ENCODE assay signal across 29 cellular contexts in the genomic region with DNA sequence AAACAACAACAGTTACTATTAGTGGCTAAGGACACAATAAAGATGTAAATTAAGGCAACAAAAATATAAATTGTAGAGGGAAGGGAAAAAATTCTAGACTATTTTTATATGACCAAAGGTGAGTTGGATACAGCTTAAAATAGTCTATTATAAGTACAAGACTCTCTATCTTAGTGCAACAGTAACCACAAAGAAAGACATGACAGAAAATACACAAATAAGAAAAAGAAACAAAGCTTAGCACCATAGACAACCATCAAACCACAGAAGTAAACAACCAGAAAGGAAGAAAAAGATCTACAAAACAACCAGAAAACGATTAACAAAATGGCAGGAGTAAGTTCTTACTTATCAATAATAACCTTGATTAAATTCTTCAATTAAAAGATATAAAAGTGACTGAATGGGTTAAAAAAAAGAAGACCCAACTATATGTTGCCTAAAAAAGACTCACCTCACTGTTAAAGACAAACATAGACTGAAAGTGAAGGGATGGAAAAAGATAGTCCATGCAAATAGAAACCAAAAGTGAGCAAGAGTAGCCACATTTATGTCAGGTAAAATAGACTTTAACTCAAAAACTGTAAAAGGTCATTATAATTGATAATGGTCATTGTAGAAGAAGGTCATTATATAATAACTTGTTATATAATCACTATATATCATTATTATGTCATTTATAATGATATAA.
DNase-seq lines count a peak whose midpoint lies in the region; ATAC-seq and TF ChIP-seq lines count a peak whose summit lies in the region.
"Had no signal": no experiment of that assay in that cellular context is flagged by ENCODE, and none has a peak within 500 bp of the region (broad histone marks: within the 10 kb centered on the region; RNA-seq: fewer than 3 reads in every experiment).

No MANE protein-coding gene starts in this region.

- H2BK12ac ChIP-seq in mesenchymal stem cell (ENCODE audit: low read length in 2 of 2), result no peak overlapping the region

- no peak overlapping the region for H3K4ac ChIP-seq in mesenchymal stem cell (ENCODE audit: low read depth in 1 of 2, low read length in 2 of 2)

- H3K27me3 Mint-ChIP-seq in activated naive CD8-positive, alpha-beta T cell treated with anti-CD3 and anti-CD28 coated beads for 36 hours, result no peaks in the 10 kb centered on the region
- no peaks in the 10 kb centered on the region for H3K27me3 Mint-ChIP-seq in activated naive CD8-positive, alpha-beta T cell treated with anti-CD3 and anti-CD28 coated beads, Interleukin-2, amount 50 U/mL, for 24 hours
- H3K27me3 Mint-ChIP-seq: activated naive CD4-positive, alpha-beta T cell treated with anti-CD3 and anti-CD28 coated beads, Interleukin-2, amount 10 ng/mL, durations not matched to agents 7 days and 5 days had no signal

- no peak for TF ChIP-seq CTCF in GM10266 (IDR thresholded peaks at IDR 0.05; ENCODE audit: control insufficient read depth, insufficient read depth, low read depth, missing control alignments)

- no peak overlapping the region for H2AK5ac ChIP-seq in mesenchymal stem cell (ENCODE audit: low read length, severe bottlenecking)

- H3K4me3 ChIP-seq in mesenchymal stem cell (ENCODE audit: insufficient read depth in 1 of 2, low read depth in 1 of 2, low read length in 2 of 2), result no peak overlapping the region
- H3K4me3 ChIP-seq: A549, hepatocyte, psoas muscle had no signal

- no peak overlapping the region for H2BK120ac ChIP-seq in mesenchymal stem cell (ENCODE audit: low read depth, low read length)

- peaks cover 60% of the 10 kb centered on the region for H3K36me3 Mint-ChIP-seq in activated naive CD8-positive, alpha-beta T cell treated with anti-CD3 and anti-CD28 coated beads for 36 hours
- peaks cover 53% of the 10 kb centered on the region for H3K36me3 Mint-ChIP-seq in activated naive CD8-positive, alpha-beta T cell treated with anti-CD3 and anti-CD28 coated beads, Interleukin-2, amount 50 U/mL, for 24 hours (ENCODE audit: low read depth)

- no peak overlapping the region for H2BK15ac ChIP-seq in mesenchymal stem cell (ENCODE audit: low read depth, poor library complexity, severe bottlenecking)

- no peak overlapping the region for H3K27ac ChIP-seq in mesenchymal stem cell (ENCODE audit: low read length, poor library complexity, severe bottlenecking)
- H3K27ac ChIP-seq: A549, foreskin keratinocyte, hepatocyte, neutrophil, psoas muscle had no signal

- no peak overlapping the region for H2BK5ac ChIP-seq in mesenchymal stem cell (ENCODE audit: low read depth, low read length, poor library complexity, severe bottlenecking)

- no peak for DNase-seq in activated naive CD8-positive, alpha-beta T cell treated with anti-CD3 and anti-CD28 coated beads for 36 hours
- DNase-seq in activated naive CD8-positive, alpha-beta T cell treated with anti-CD3 and anti-CD28 coated beads, Interleukin-2, amount 50 U/mL, for 24 hours, result no peak
- DNase-seq in mesenchymal stem cell (no peak), NK-92 (lab: John Stamatoyannopoulos, UW; ENCODE audit: unreplicated experiment) (no peak), GM10266 (ENCODE audit: extremely low spot score) (no peak)
- DNase-seq: activated naive CD4-positive, alpha-beta T cell treated with anti-CD3 and anti-CD28 coated beads, Interleukin-2, amount 10 ng/mL, durations not matched to agents 7 days and 5 days; activated T-cell treated with anti-CD3 and anti-CD28 coated beads, Interleukin-2, amount 50 U/mL, for 4 hours; BE2C; cortex of kidney; foreskin keratinocyte; H9; Karpas-422; left colon; mesendoderm; MV-4-11; NCI-H1694; NCI-H510A; psoas muscle; SIG-M5; trophoblast cell had no signal

- no peak overlapping the region for H3K4me3 Mint-ChIP-seq in activated naive CD8-positive, alpha-beta T cell treated with anti-CD3 and anti-CD28 coated beads for 36 hours
- H3K4me3 Mint-ChIP-seq in activated naive CD8-positive, alpha-beta T cell treated with anti-CD3 and anti-CD28 coated beads, Interleukin-2, amount 50 U/mL, for 24 hours, result no peak overlapping the region
- H3K4me3 Mint-ChIP-seq: activated naive CD4-positive, alpha-beta T cell treated with anti-CD3 and anti-CD28 coated beads, Interleukin-2, amount 10 ng/mL, durations not matched to agents 7 days and 5 days; activated T-cell treated with anti-CD3 and anti-CD28 coated beads, Interleukin-2, amount 50 U/mL, for 4 hours; H9 had no signal

- H3K18ac ChIP-seq in mesenchymal stem cell (ENCODE audit: low read depth in 1 of 2, low read length in 2 of 2), result no peak overlapping the region

- no peaks in the 10 kb centered on the region for H3K4me1 ChIP-seq in mesenchymal stem cell (ENCODE audit: control insufficient read depth, insufficient read depth, low read depth, low read length)
- H3K4me1 ChIP-seq: A549, BE2C had no signal

- H3K9ac ChIP-seq in mesenchymal stem cell (ENCODE audit: low read length), result no peak overlapping the region

- H2AFZ ChIP-seq in mesenchymal stem cell (ENCODE audit: low read depth, low read length), result no peak overlapping the region
- H2AFZ ChIP-seq: hepatocyte had no signal

- peaks cover 32% of the 10 kb centered on the region for H3K9me3 Mint-ChIP-seq in activated naive CD8-positive, alpha-beta T cell treated with anti-CD3 and anti-CD28 coated beads for 36 hours
- peaks cover 35% of the 10 kb centered on the region for H3K9me3 Mint-ChIP-seq in activated naive CD8-positive, alpha-beta T cell treated with anti-CD3 and anti-CD28 coated beads, Interleukin-2, amount 50 U/mL, for 24 hours

- H3K4me1 Mint-ChIP-seq in activated naive CD8-positive, alpha-beta T cell treated with anti-CD3 and anti-CD28 coated beads for 36 hours, result peaks cover 15% of the 10 kb centered on the region
- H3K4me1 Mint-ChIP-seq in activated naive CD8-positive, alpha-beta T cell treated with anti-CD3 and anti-CD28 coated beads, Interleukin-2, amount 50 U/mL, for 24 hours, result peaks cover 16% of the 10 kb centered on the region
- H3K4me1 Mint-ChIP-seq: H9 had no signal

- WGBS in mesenchymal stem cell, result no CpG with 5 or more reads among the region's 1 CpG

- ATAC-seq in activated naive CD8-positive, alpha-beta T cell treated with anti-CD3 and anti-CD28 coated beads, Interleukin-2, amount 50 U/mL, for 24 hours, result no peak
- ATAC-seq in GM21717 (IDR thresholded peaks at IDR 0.05; ENCODE audit: unreplicated experiment), result peak; percentile 55
- ATAC-seq in HG03521 (IDR thresholded peaks at IDR 0.05; ENCODE audit: unreplicated experiment), result peak; percentile 52
- no peak for ATAC-seq in GM18873 (IDR thresholded peaks at IDR 0.05; ENCODE audit: low FRiP score, unreplicated experiment)
- ATAC-seq: A549; activated CD4-positive, CD25-positive, alpha-beta regulatory T cell treated with anti-CD3 and anti-CD28 coated beads, Interleukin-2, amount 50 U/mL, for 24 hours; activated T-cell treated with anti-CD3 and anti-CD28 coated beads, Interleukin-2, amount 50 U/mL, for 4 hours; esophagus mucosa; foreskin keratinocyte; left colon; Panc1 had no signal

- peaks cover 25% of the 10 kb centered on the region for H3K9me3 ChIP-seq in mesenchymal stem cell (ENCODE audit: control insufficient read depth, low read length)
- H3K9me3 ChIP-seq: BE2C, neutrophil had no signal

- H3K36me3 ChIP-seq in mesenchymal stem cell (ENCODE audit: control insufficient read depth in 1 of 2, insufficient read depth in 2 of 2, low read depth in 1 of 2, low read length in 2 of 2), result peaks cover 7 to 75% of the 10 kb centered on the region in 2 experiments
- H3K36me3 ChIP-seq: BE2C, neutrophil had no signal

- no peak overlapping the region for H3K14ac ChIP-seq in mesenchymal stem cell (ENCODE audit: low read length in 2 of 2)

- H4K91ac ChIP-seq in mesenchymal stem cell (ENCODE audit: low read length), result no peak overlapping the region

- no peak overlapping the region for H4K8ac ChIP-seq in mesenchymal stem cell (ENCODE audit: low read length)

- no peak overlapping the region for H3K4me2 ChIP-seq in mesenchymal stem cell (ENCODE audit: low read length, poor library complexity, severe bottlenecking)
- H3K4me2 ChIP-seq: A549, hepatocyte had no signal

- peaks cover 3% of the 10 kb centered on the region for H3K79me1 ChIP-seq in mesenchymal stem cell (replicated peaks; ENCODE audit: low read length, poor library complexity, severe bottlenecking)

- no peaks in the 10 kb centered on the region for H3K27me3 ChIP-seq in mesenchymal stem cell (ENCODE audit: control insufficient read depth in 1 of 2, insufficient read depth in 1 of 2, low read length in 2 of 2)
- H3K27me3 ChIP-seq: BE2C, foreskin keratinocyte, hepatocyte, neutrophil had no signal

- peak overlapping the region; percentile 22 for H3K27ac Mint-ChIP-seq in activated naive CD8-positive, alpha-beta T cell treated with anti-CD3 and anti-CD28 coated beads for 36 hours
- H3K27ac Mint-ChIP-seq in activated naive CD8-positive, alpha-beta T cell treated with anti-CD3 and anti-CD28 coated beads, Interleukin-2, amount 50 U/mL, for 24 hours, result no peak overlapping the region
- H3K27ac Mint-ChIP-seq: activated naive CD4-positive, alpha-beta T cell treated with anti-CD3 and anti-CD28 coated beads, Interleukin-2, amount 10 ng/mL, durations not matched to agents 7 days and 5 days; H9 had no signal

- no peak overlapping the region for H3K23ac ChIP-seq in mesenchymal stem cell (ENCODE audit: low read length in 2 of 2)

Comparison
In these comparisons a context has a peak if more than half of its experiments do, and no peak if none do; other contexts are left out.
1. ATAC-seq: peak in GM21717 (single experiment) and HG03521 (single experiment); none in activated naive CD8-positive, alpha-beta T cell treated with anti-CD3 and anti-CD28 coated beads, Interleukin-2, amount 50 U/mL, for 24 hours (single experiment) and GM18873 (single experiment).